22 cellular contexts compared by ENCODE assay signal in the genomic region with DNA sequence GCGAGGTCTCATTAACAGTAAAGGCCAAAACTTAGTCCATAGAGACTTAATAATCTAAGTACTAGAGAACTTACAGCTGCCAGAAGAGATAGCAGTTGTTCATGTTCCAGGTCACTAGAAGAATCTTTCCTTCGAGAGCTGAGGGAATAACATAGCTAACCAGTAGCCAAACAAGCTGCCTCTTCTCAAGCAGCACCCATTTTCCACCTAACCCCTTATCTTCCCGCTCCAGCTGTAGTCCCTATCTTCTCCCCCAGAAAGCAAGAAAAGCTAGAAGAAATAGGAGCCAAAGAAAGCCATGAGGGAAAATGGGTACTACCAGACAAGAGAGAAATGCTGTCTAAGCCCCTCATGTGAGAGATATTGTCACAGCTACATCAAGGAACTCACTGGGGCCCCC. TPM values are rescaled to one million over a fixed set of nuclear protein-coding genes. Genes with fewer than 3 reads are reported as not detected.
"Had no signal": no experiment of that assay in that cellular context is flagged by ENCODE, and none has a peak within 500 bp of the region (broad histone marks: within the 10 kb centered on the region; RNA-seq: fewer than 3 reads in every experiment).

No MANE protein-coding gene starts in this region.

- H3K4me1 ChIP-seq: left ventricle myocardium inferior, pancreas, prostate gland, sigmoid colon, spleen, suprapubic skin, tibial artery, upper lobe of right lung had no signal

- ATAC-seq: naive thymus-derived CD8-positive, alpha-beta T cell; pancreas; right cardiac atrium; stimulated activated effector memory CD8-positive, alpha-beta T cell treated with anti-CD3 and anti-CD28 coated beads, Interleukin-12 subunit alpha, Interleukin-12 subunit beta, amount 100 ng/mL, for 72 hours; upper lobe of right lung had no signal

- H3K36me3 ChIP-seq: left ventricle myocardium inferior, pancreas, prostate gland, sigmoid colon, spleen, suprapubic skin, thoracic aorta, tibial artery, upper lobe of right lung had no signal

- H3K9me3 ChIP-seq: pancreas, prostate gland had no signal

- H3K27me3 ChIP-seq: pancreas, sigmoid colon, spleen, suprapubic skin, tibial artery, upper lobe of right lung had no signal

- FAIRE-seq: pancreas, small intestine, urothelium cell line had no signal

- DNase-seq: islet precursor cell; left ventricle myocardium inferior; naive thymus-derived CD8-positive, alpha-beta T cell; nucleus accumbens; pancreas; retina; right cardiac atrium; sigmoid colon; small intestine; spleen; stimulated activated CD4-positive, alpha-beta T cell treated with anti-CD3 and anti-CD28 coated beads, Interleukin-4, amount 100 ng/mL, for 24 hours; stimulated activated naive CD4-positive, alpha-beta T cell; tibial artery; trophoblast cell; upper lobe of right lung had no signal

- H3K27ac ChIP-seq: left ventricle myocardium inferior, pancreas, prostate gland, sigmoid colon, spleen, suprapubic skin, thoracic aorta, tibial artery, upper lobe of right lung had no signal

- H3K4me3 ChIP-seq: left ventricle myocardium inferior, lung, pancreas, prostate gland, sigmoid colon, spleen, suprapubic skin, thoracic aorta, tibial artery, upper lobe of right lung had no signal

RNA-seq across cellular contexts. Expression of a gene that starts 24.0 kb away (rescaled TPM):
- total RNA-seq: naive thymus-derived CD8-positive, alpha-beta T cell; osteoblast had no signal
- polyA plus RNA-seq: naive thymus-derived CD8-positive, alpha-beta T cell had no signal
